Comparison of ENCODE assay signal across 12 cellular contexts in genomic region chr7:151695856-151696555, GRCh38.
DNase-seq lines count a peak whose midpoint lies in the region; ATAC-seq, FAIRE-seq and TF ChIP-seq lines count a peak whose summit lies in the region.
"Had no signal": no experiment of that assay in that cellular context is flagged by ENCODE, and none has a peak within 500 bp of the region (broad histone marks: within the 10 kb centered on the region; RNA-seq: fewer than 3 reads in every experiment).

No MANE protein-coding gene starts in this region.

- TF ChIP-seq CTCF in bronchial epithelial cell (IDR thresholded peaks at IDR 0.05; ENCODE audit: insufficient read depth, low read length, severe bottlenecking) = no peak
- TF ChIP-seq CTCF in lung (IDR thresholded peaks at IDR 0.05; ENCODE audit: control extremely low read depth, extremely low read depth) = no peak
- TF ChIP-seq CTCF in upper lobe of left lung (IDR thresholded peaks at IDR 0.05) = no peak
- TF ChIP-seq CTCF in CD4-positive, alpha-beta T cell (IDR thresholded peaks at IDR 0.05) = no peak

- no peak for ATAC-seq in activated naive CD8-positive, alpha-beta T cell treated with anti-CD3 and anti-CD28 coated beads, Interleukin-2, amount 10 ng/mL, durations not matched to agents 7 days and 5 days (ENCODE audit: low read depth)
- ATAC-seq in lung (ENCODE audit: insufficient read depth, low FRiP score) (no peak), upper lobe of left lung (ENCODE audit: low FRiP score in 2 of 2) (no peak), HG03378 (IDR thresholded peaks at IDR 0.05; ENCODE audit: unreplicated experiment) (no peak)
- ATAC-seq in CD4-positive, alpha-beta T cell (ENCODE audit: poor library complexity) = no peak

- TF ChIP-seq EP300 in upper lobe of left lung (IDR thresholded peaks at IDR 0.05) = no peak

- TF ChIP-seq POLR2A in upper lobe of left lung (IDR thresholded peaks at IDR 0.05) = no peak

- intact Hi-C loops in CD4-positive, alpha-beta T cell (cut with DNase I, micrococcal nuclease) = no loop called here

- H3K4me1 Mint-ChIP-seq in activated naive CD8-positive, alpha-beta T cell treated with anti-CD3 and anti-CD28 coated beads, Interleukin-2, amount 10 ng/mL, durations not matched to agents 7 days and 5 days = peaks cover 8% of the 10 kb centered on the region
- H3K4me1 Mint-ChIP-seq in activated naive CD8-positive, alpha-beta T cell treated with anti-CD3 and anti-CD28 coated beads for 36 hours = peaks cover 15% of the 10 kb centered on the region
- H3K4me1 Mint-ChIP-seq in CD4-positive, alpha-beta T cell (ENCODE audit: low read depth) = peaks cover 5% of the 10 kb centered on the region

- peak overlapping the region; percentile 12 for H3K27ac Mint-ChIP-seq in activated naive CD8-positive, alpha-beta T cell treated with anti-CD3 and anti-CD28 coated beads, Interleukin-2, amount 10 ng/mL, durations not matched to agents 7 days and 5 days
- no peak overlapping the region for H3K27ac Mint-ChIP-seq in activated naive CD8-positive, alpha-beta T cell treated with anti-CD3 and anti-CD28 coated beads for 36 hours
- H3K27ac Mint-ChIP-seq in CD4-positive, alpha-beta T cell = no peak overlapping the region
- H3K27ac Mint-ChIP-seq: activated CD4-positive, alpha-beta memory T cell treated with anti-CD3 and anti-CD28 coated beads for 36 hours; activated naive CD8-positive, alpha-beta T cell had no signal

- no peaks in the 10 kb centered on the region for H3K9me3 Mint-ChIP-seq in activated naive CD8-positive, alpha-beta T cell treated with anti-CD3 and anti-CD28 coated beads, Interleukin-2, amount 10 ng/mL, durations not matched to agents 7 days and 5 days
- H3K9me3 Mint-ChIP-seq in activated naive CD8-positive, alpha-beta T cell treated with anti-CD3 and anti-CD28 coated beads for 36 hours = no peaks in the 10 kb centered on the region
- no peaks in the 10 kb centered on the region for H3K9me3 Mint-ChIP-seq in CD4-positive, alpha-beta T cell
- H3K9me3 Mint-ChIP-seq: activated CD4-positive, alpha-beta memory T cell treated with anti-CD3 and anti-CD28 coated beads for 36 hours had no signal

- H3K4me3 ChIP-seq in bronchial epithelial cell (ENCODE audit: low read depth, low read length) (no peak overlapping the region), lung (no peak overlapping the region), upper lobe of left lung (no peak overlapping the region)

- CTCF ChIA-PET in CD4-positive, alpha-beta T cell (lab: Charles Lee) = no interaction called here

- POLR2A ChIA-PET in activated naive CD8-positive, alpha-beta T cell treated with anti-CD3 and anti-CD28 coated beads, Interleukin-2, amount 10 ng/mL, durations not matched to agents 7 days and 5 days (lab: Charles Lee) = interaction anchor here (1.3 kb wide), 1 partner anchor 63 kb away, joined by 8 read pairs; no protein-coding TSS in a partner anchor
- POLR2A ChIA-PET in CD4-positive, alpha-beta T cell (lab: Charles Lee) = no interaction called here

- no peaks in the 10 kb centered on the region for H3K36me3 ChIP-seq in bronchial epithelial cell (ENCODE audit: control insufficient read depth, insufficient read depth, low read length)
- no peaks in the 10 kb centered on the region for H3K36me3 ChIP-seq in lung (ENCODE audit: control insufficient read depth in 2 of 2, insufficient read depth in 2 of 2, low read length in 2 of 2)
- H3K36me3 ChIP-seq in upper lobe of left lung = no peaks in the 10 kb centered on the region

- H3K4me1 ChIP-seq in lung (ENCODE audit: control insufficient read depth in 2 of 2, insufficient read depth in 2 of 2, low read length in 2 of 2) = peaks cover 0 to 18% of the 10 kb centered on the region in 2 donors
- peaks cover 18 to 23% (median 20%) of the 10 kb centered on the region in 4 donors for H3K4me1 ChIP-seq in upper lobe of left lung

- no peak for DNase-seq in activated naive CD8-positive, alpha-beta T cell treated with anti-CD3 and anti-CD28 coated beads, Interleukin-2, amount 10 ng/mL, durations not matched to agents 7 days and 5 days
- no peak for DNase-seq in activated naive CD8-positive, alpha-beta T cell treated with anti-CD3 and anti-CD28 coated beads for 36 hours
- DNase-seq in bronchial epithelial cell (ENCODE audit: low read depth) (peak; percentile 79), lung (ENCODE audit: low spot score) (no peak), upper lobe of left lung (no peak), COLO829 (ENCODE audit: low spot score) (no peak)
- DNase-seq in CD4-positive, alpha-beta T cell = no peak
- DNase-seq: activated CD4-positive, alpha-beta memory T cell treated with anti-CD3 and anti-CD28 coated beads for 36 hours; NCI-H446 treated with DMSO at 0.1 percent for 48 hours had no signal

- 79 to 86% methylated on average over 26 of the region's 26 CpGs for WGBS in lung, 2 donors
- 88 to 92% methylated on average over 18 to 25 of the region's 26 CpGs for whole genome bisulfite sequencing in upper lobe of left lung, 2 donors

- no peaks in the 10 kb centered on the region for H3K27me3 ChIP-seq in bronchial epithelial cell (ENCODE audit: control insufficient read depth, insufficient read depth, low read length)
- H3K27me3 ChIP-seq in lung (ENCODE audit: control insufficient read depth, insufficient read depth) = no peaks in the 10 kb centered on the region
- H3K27me3 ChIP-seq in upper lobe of left lung = no peaks in the 10 kb centered on the region
- H3K27me3 ChIP-seq in CD4-positive, alpha-beta T cell (ENCODE audit: control insufficient read depth, insufficient read depth, low read length) = no peaks in the 10 kb centered on the region

- no peak overlapping the region for H3K4me3 Mint-ChIP-seq in activated naive CD8-positive, alpha-beta T cell treated with anti-CD3 and anti-CD28 coated beads, Interleukin-2, amount 10 ng/mL, durations not matched to agents 7 days and 5 days
- H3K4me3 Mint-ChIP-seq in activated naive CD8-positive, alpha-beta T cell treated with anti-CD3 and anti-CD28 coated beads for 36 hours = no peak overlapping the region
- H3K4me3 Mint-ChIP-seq in CD4-positive, alpha-beta T cell = no peak overlapping the region
- H3K4me3 Mint-ChIP-seq: activated CD4-positive, alpha-beta memory T cell treated with anti-CD3 and anti-CD28 coated beads for 36 hours; activated naive CD8-positive, alpha-beta T cell had no signal

- no peak for FAIRE-seq in bronchial epithelial cell (lab: Jason Lieb, UNC)
- FAIRE-seq: GM19239 had no signal

- peak overlapping the region; percentile 20 to 76 for H3K27ac ChIP-seq in lung (ENCODE audit: low read depth in 1 of 2, low read length in 1 of 2)
- H3K27ac ChIP-seq in upper lobe of left lung = peak overlapping the region in 3 of 4 donors; percentile 21 to 47 (median 45)
- no peak overlapping the region for H3K27ac ChIP-seq in CD4-positive, alpha-beta T cell (ENCODE audit: low read depth, low read length)

- no peaks in the 10 kb centered on the region for H3K27me3 Mint-ChIP-seq in activated naive CD8-positive, alpha-beta T cell treated with anti-CD3 and anti-CD28 coated beads, Interleukin-2, amount 10 ng/mL, durations not matched to agents 7 days and 5 days
- no peaks in the 10 kb centered on the region for H3K27me3 Mint-ChIP-seq in activated naive CD8-positive, alpha-beta T cell treated with anti-CD3 and anti-CD28 coated beads for 36 hours
- H3K27me3 Mint-ChIP-seq in CD4-positive, alpha-beta T cell = no peaks in the 10 kb centered on the region
- H3K27me3 Mint-ChIP-seq: activated CD4-positive, alpha-beta memory T cell treated with anti-CD3 and anti-CD28 coated beads for 36 hours; activated naive CD8-positive, alpha-beta T cell had no signal

- H3K9me3 ChIP-seq in lung (ENCODE audit: control insufficient read depth in 2 of 2, insufficient read depth in 1 of 2, low read length in 1 of 2) = no peaks in the 10 kb centered on the region
- no peaks in the 10 kb centered on the region for H3K9me3 ChIP-seq in upper lobe of left lung
- H3K9me3 ChIP-seq in CD4-positive, alpha-beta T cell (ENCODE audit: control insufficient read depth, low read length) = no peaks in the 10 kb centered on the region

- peaks cover 2% of the 10 kb centered on the region for H3K36me3 Mint-ChIP-seq in activated naive CD8-positive, alpha-beta T cell treated with anti-CD3 and anti-CD28 coated beads, Interleukin-2, amount 10 ng/mL, durations not matched to agents 7 days and 5 days
- H3K36me3 Mint-ChIP-seq in activated naive CD8-positive, alpha-beta T cell treated with anti-CD3 and anti-CD28 coated beads for 36 hours = peaks cover 2% of the 10 kb centered on the region
- no peaks in the 10 kb centered on the region for H3K36me3 Mint-ChIP-seq in CD4-positive, alpha-beta T cell (ENCODE audit: low read depth)
- H3K36me3 Mint-ChIP-seq: activated CD4-positive, alpha-beta memory T cell treated with anti-CD3 and anti-CD28 coated beads for 36 hours had no signal
